Comparison of ENCODE assay signal across 14 cellular contexts in genomic region chr12:119868992-119869391, GRCh38. TPM values are rescaled to one million over a fixed set of nuclear protein-coding genes. Genes with fewer than 3 reads are reported as not detected.
DNase-seq lines count a peak whose midpoint lies in the region; ATAC-seq and TF ChIP-seq lines count a peak whose summit lies in the region.
"Had no signal": no experiment of that assay in that cellular context is flagged by ENCODE, and none has a peak within 500 bp of the region (broad histone marks: within the 10 kb centered on the region; RNA-seq: fewer than 3 reads in every experiment).

No MANE protein-coding gene starts in this region.

- H3K4me1 ChIP-seq in breast epithelium, result no peaks in the 10 kb centered on the region
- no peaks in the 10 kb centered on the region for H3K4me1 ChIP-seq in naive thymus-derived CD4-positive, alpha-beta T cell (ENCODE audit: control insufficient read depth in 2 of 2, insufficient read depth in 2 of 2, low read length in 2 of 2)
- H3K4me1 ChIP-seq: pancreas, transverse colon had no signal

- H3K27ac Mint-ChIP-seq in MCF 10A (ENCODE audit: low read depth, unreplicated experiment) (peak overlapping the region; percentile 94), type B pancreatic cell (peak overlapping the region; percentile 68)
- H3K27ac Mint-ChIP-seq in naive thymus-derived CD4-positive, alpha-beta T cell, result peak overlapping the region in 1 of 9 donors; percentile 29
- H3K27ac Mint-ChIP-seq: activated naive CD8-positive, alpha-beta T cell treated with anti-CD3 and anti-CD28 coated beads, Interleukin-2, amount 10 ng/mL, durations not matched to agents 7 days and 5 days had no signal

- no peaks in the 10 kb centered on the region for H3K27me3 ChIP-seq in breast epithelium
- no peaks in the 10 kb centered on the region for H3K27me3 ChIP-seq in naive thymus-derived CD4-positive, alpha-beta T cell (ENCODE audit: control insufficient read depth in 2 of 2, insufficient read depth in 2 of 2, low read length in 2 of 2)
- H3K27me3 ChIP-seq: pancreas, transverse colon had no signal

- H3K4me1 Mint-ChIP-seq in MCF 10A (ENCODE audit: insufficient read depth, unreplicated experiment) (peaks cover 11% of the 10 kb centered on the region), type B pancreatic cell (ENCODE audit: unreplicated experiment) (peaks cover 8% of the 10 kb centered on the region)
- peaks cover 0 to 10% (median 0%) of the 10 kb centered on the region in 7 donors for H3K4me1 Mint-ChIP-seq in naive thymus-derived CD4-positive, alpha-beta T cell

- no peak overlapping the region for H3K4me3 ChIP-seq in breast epithelium
- H3K4me3 ChIP-seq in naive thymus-derived CD4-positive, alpha-beta T cell (ENCODE audit: low read length), result no peak overlapping the region
- H3K4me3 ChIP-seq: pancreas, transverse colon had no signal

- no TSS peak for BruUV-seq in MCF 10A (replicated peaks; lab: Mats Ljungman, UMichigan)

- no peaks in the 10 kb centered on the region for H3K27me3 Mint-ChIP-seq in MCF 10A (ENCODE audit: insufficient read depth, unreplicated experiment)
- no peaks in the 10 kb centered on the region for H3K27me3 Mint-ChIP-seq in type B pancreatic cell
- no peaks in the 10 kb centered on the region for H3K27me3 Mint-ChIP-seq in naive thymus-derived CD4-positive, alpha-beta T cell
- H3K27me3 Mint-ChIP-seq: activated naive CD8-positive, alpha-beta T cell treated with anti-CD3 and anti-CD28 coated beads, Interleukin-2, amount 10 ng/mL, durations not matched to agents 7 days and 5 days had no signal

- CTCF ChIA-PET in MCF 10A (lab: Yijun Ruan, JAX), result interaction anchor here (1.3 kb wide), 1 partner anchor 89 kb away, joined by 3 read pairs; no protein-coding TSS in a partner anchor
- CTCF ChIA-PET in naive thymus-derived CD4-positive, alpha-beta T cell (lab: Charles Lee), result no interaction called here

- no peaks in the 10 kb centered on the region for H3K9me3 ChIP-seq in breast epithelium
- no peaks in the 10 kb centered on the region for H3K9me3 ChIP-seq in naive thymus-derived CD4-positive, alpha-beta T cell (ENCODE audit: control insufficient read depth in 2 of 3, low read length in 3 of 3)
- H3K9me3 ChIP-seq: pancreas, transverse colon had no signal

- no peaks in the 10 kb centered on the region for H3K36me3 ChIP-seq in breast epithelium
- H3K36me3 ChIP-seq in naive thymus-derived CD4-positive, alpha-beta T cell (ENCODE audit: control insufficient read depth in 2 of 3, insufficient read depth in 3 of 3, low read length in 3 of 3), result no peaks in the 10 kb centered on the region
- H3K36me3 ChIP-seq: pancreas, transverse colon had no signal

- intact Hi-C loops in MCF 10A (cut with micrococcal nuclease), result no loop called here
- intact Hi-C loops in breast epithelium (cut with DNase I; ENCODE audit: low total_unique reads), result no loop called here
- intact Hi-C loops in naive thymus-derived CD4-positive, alpha-beta T cell (cut with micrococcal nuclease), result no loop called here

- H3K27ac ChIP-seq in breast epithelium, result no peak overlapping the region
- H3K27ac ChIP-seq in naive thymus-derived CD4-positive, alpha-beta T cell (ENCODE audit: low read depth, low read length), result no peak overlapping the region
- H3K27ac ChIP-seq: pancreas, transverse colon had no signal

- H3K36me3 Mint-ChIP-seq in MCF 10A (ENCODE audit: insufficient read depth, unreplicated experiment), result peaks cover 7% of the 10 kb centered on the region
- H3K36me3 Mint-ChIP-seq in type B pancreatic cell, result peaks cover 20% of the 10 kb centered on the region
- peaks cover 0 to 28% (median 0%) of the 10 kb centered on the region in 5 donors for H3K36me3 Mint-ChIP-seq in naive thymus-derived CD4-positive, alpha-beta T cell

- H3K4me3 Mint-ChIP-seq in MCF 10A (ENCODE audit: unreplicated experiment), result no peak overlapping the region
- H3K4me3 Mint-ChIP-seq in type B pancreatic cell, result no peak overlapping the region
- H3K4me3 Mint-ChIP-seq in naive thymus-derived CD4-positive, alpha-beta T cell, result no peak overlapping the region
- H3K4me3 Mint-ChIP-seq: activated naive CD8-positive, alpha-beta T cell treated with anti-CD3 and anti-CD28 coated beads, Interleukin-2, amount 10 ng/mL, durations not matched to agents 7 days and 5 days had no signal

- POLR2A ChIA-PET in MCF 10A (lab: Yijun Ruan, JAX), result interaction anchor here (0.6 kb wide), 1 partner anchor 1786 kb away, joined by 3 read pairs; no protein-coding TSS in a partner anchor
- POLR2A ChIA-PET in naive thymus-derived CD4-positive, alpha-beta T cell (lab: Charles Lee), result no interaction called here

- DNase-seq in MCF 10A (ENCODE audit: unreplicated experiment) (no peak), breast epithelium (ENCODE audit: low spot score in 2 of 2) (no peak), amniotic epithelial cell (ENCODE audit: low read depth) (peak; percentile 5), fibroblast of the conjunctiva (ENCODE audit: low read depth) (peak; percentile 20), type B pancreatic cell (ENCODE audit: extremely low spot score, unreplicated experiment) (no peak)
- no peak for DNase-seq in naive thymus-derived CD4-positive, alpha-beta T cell
- DNase-seq: activated naive CD8-positive, alpha-beta T cell treated with anti-CD3 and anti-CD28 coated beads, Interleukin-2, amount 10 ng/mL, durations not matched to agents 7 days and 5 days; DMS79; MM.1S; pancreas; stimulated activated CD4-positive, alpha-beta T cell treated with anti-CD3 and anti-CD28 coated beads, Interleukin-15, amount 100 ng/mL, for 24 hours; transverse colon had no signal

- no peak for TF ChIP-seq POLR2A in breast epithelium (IDR thresholded peaks at IDR 0.05)

- ATAC-seq in naive thymus-derived CD4-positive, alpha-beta T cell, result no peak
- ATAC-seq in GM21825 (IDR thresholded peaks at IDR 0.05; ENCODE audit: unreplicated experiment), result no peak
- ATAC-seq in HG02973 (IDR thresholded peaks at IDR 0.05; ENCODE audit: unreplicated experiment), result no peak
- ATAC-seq: pancreas had no signal

- no peaks in the 10 kb centered on the region for H3K9me3 Mint-ChIP-seq in MCF 10A (ENCODE audit: unreplicated experiment)
- no peaks in the 10 kb centered on the region for H3K9me3 Mint-ChIP-seq in type B pancreatic cell
- H3K9me3 Mint-ChIP-seq in naive thymus-derived CD4-positive, alpha-beta T cell, result peaks cover 0 to 2% (median 0%) of the 10 kb centered on the region in 11 donors
- H3K9me3 Mint-ChIP-seq: activated naive CD8-positive, alpha-beta T cell treated with anti-CD3 and anti-CD28 coated beads, Interleukin-2, amount 10 ng/mL, durations not matched to agents 7 days and 5 days had no signal

- TF ChIP-seq CTCF in MCF 10A (IDR thresholded peaks at IDR 0.05; ENCODE audit: unreplicated experiment) (no peak), breast epithelium (IDR thresholded peaks at IDR 0.05) (no peak), type B pancreatic cell (conservative IDR thresholded peaks at IDR 0.05) (no peak)

RNA-seq across cellular contexts. Expression of gene CIT, which starts 8.1 kb away (rescaled TPM):
- total RNA-seq in MCF 10A (2022), result 22.8 and 25.0 TPM in 2 replicates
- total RNA-seq in breast epithelium, result 1 to 10 TPM; 1.3 to 9.5 (median 2.4) TPM
- 17.0 and 50.9 TPM in 2 replicates for total RNA-seq in type B pancreatic cell (ENCODE audit: low replicate concordance)
- total RNA-seq in naive thymus-derived CD4-positive, alpha-beta T cell, result 10 to 100 TPM in 1 of 5 experiments, 1 to 10 TPM in 4; 1.6 to 69.9 (median 3.6) TPM
- polyA plus RNA-seq in naive thymus-derived CD4-positive, alpha-beta T cell, result under 1 TPM; 0.43 to 0.63 TPM

Comparison
In these comparisons a context has a peak if more than half of its experiments do, and no peak if none do; other contexts are left out.
1. DNase-seq: peak in amniotic epithelial cell (single experiment) and fibroblast of the conjunctiva (single experiment); none in MCF 10A (single experiment), breast epithelium (0 of 2), type B pancreatic cell (single experiment) and naive thymus-derived CD4-positive, alpha-beta T cell (0 of 9).